In the genomic region with DNA sequence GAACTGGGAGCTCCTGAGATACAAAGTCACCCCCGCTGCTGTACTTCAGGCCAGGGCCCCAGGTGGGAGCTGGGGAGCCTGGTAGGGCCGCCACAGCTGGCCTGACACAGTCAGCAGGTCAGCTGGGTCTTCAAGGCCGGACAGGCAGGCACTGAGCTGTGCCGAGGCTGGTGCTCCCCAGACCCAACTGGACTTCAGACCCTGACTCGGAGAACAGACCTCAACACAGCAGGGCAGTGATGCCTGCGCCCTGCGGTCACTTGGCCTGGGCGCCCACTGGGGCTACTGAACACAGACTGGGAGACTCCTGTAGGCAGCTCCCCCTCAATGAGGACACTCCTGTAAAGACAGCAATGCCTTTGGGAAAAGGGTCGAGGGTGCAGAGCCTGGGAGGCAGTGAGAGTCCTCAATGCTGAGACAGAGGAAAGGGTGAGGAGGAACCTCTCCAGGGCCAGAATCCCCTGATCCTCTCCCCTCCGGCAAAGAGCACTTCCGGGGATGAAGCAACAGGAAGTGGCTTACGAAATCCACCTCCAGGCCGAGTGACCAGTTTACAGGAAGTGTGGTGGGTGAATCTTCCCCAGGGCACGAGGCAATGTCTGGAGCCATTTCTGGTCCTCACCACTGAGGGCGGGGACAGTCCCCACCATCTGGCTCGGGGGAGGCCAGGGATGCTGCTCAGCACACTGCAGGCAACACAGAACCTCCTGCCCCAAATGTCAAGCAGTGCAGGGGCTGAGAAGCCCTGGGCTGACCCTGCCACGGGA, we compare ENCODE assay signal across 1 cellular context.
TF ChIP-seq lines count a peak whose summit lies in the region.

No MANE protein-coding gene starts in this region.

TF ChIP-seq in K562, 482 proteins besides CTCF, POLR2A, EP300 and RAD21 (continued from another document and continues in another):
- TF ChIP-seq ZNF436 (CRISPR knock-in tag; IDR thresholded peaks at IDR 0.05) (no peak), TARDBP (IDR thresholded peaks at IDR 0.05) (no peak), COPS2 (conservative IDR thresholded peaks at IDR 0.05) (no peak), HMG20B (CRISPR knock-in tag; IDR thresholded peaks at IDR 0.05) (no peak), ZNF324 (CRISPR knock-in tag; IDR thresholded peaks at IDR 0.05) (no peak), THRAP3 (IDR thresholded peaks at IDR 0.05; ENCODE audit: borderline replicate concordance) (no peak), PTRF (tag; IDR thresholded peaks at IDR 0.05) (no peak), NFYB (IDR thresholded peaks at IDR 0.05; ENCODE audit: extremely low read depth, insufficient read length) (no peak), ZNF232 (CRISPR knock-in tag; IDR thresholded peaks at IDR 0.05) (no peak), CBFA2T3 (IDR thresholded peaks at IDR 0.05) (no peak), POLR3A (IDR thresholded peaks at IDR 0.05; ENCODE audit: borderline replicate concordance, extremely low read depth, insufficient read depth, insufficient read length) (no peak), MAFK (IDR thresholded peaks at IDR 0.05; ENCODE audit: low read length) (no peak), SLC30A9 (CRISPR knock-in tag; IDR thresholded peaks at IDR 0.05) (no peak), ARID1B (IDR thresholded peaks at IDR 0.05) (0 out of 2 replicates have a peak, but pooled peaks have one; percentile 33), ZNF699 (CRISPR knock-in tag; IDR thresholded peaks at IDR 0.05; ENCODE audit: insufficient replicate concordance) (no peak), TEAD2 (tag; IDR thresholded peaks at IDR 0.05) (no peak), RFX5 (IDR thresholded peaks at IDR 0.05; ENCODE audit: low read depth, low read length) (no peak), TRIM28 (IDR thresholded peaks at IDR 0.05) (no peak), MCM5 (IDR thresholded peaks at IDR 0.05; ENCODE audit: low read depth) (no peak), ZFP36 (IDR thresholded peaks at IDR 0.05; ENCODE audit: low read depth, low read length, partially characterized antibody) (no peak), ETV5 (CRISPR knock-in tag; IDR thresholded peaks at IDR 0.05; ENCODE audit: low read depth) (peak; percentile 86; the same call in 1 of the 2 replicates), SREBF1 (IDR thresholded peaks at IDR 0.05; ENCODE audit: borderline replicate concordance, low read depth, low read length) (no peak), ZNF347 (CRISPR knock-in tag; IDR thresholded peaks at IDR 0.05; ENCODE audit: low read depth) (no peak), ZC3H11A (IDR thresholded peaks at IDR 0.05; ENCODE audit: low read depth, low read length) (no peak)
- TF ChIP-seq, protein P1, sequence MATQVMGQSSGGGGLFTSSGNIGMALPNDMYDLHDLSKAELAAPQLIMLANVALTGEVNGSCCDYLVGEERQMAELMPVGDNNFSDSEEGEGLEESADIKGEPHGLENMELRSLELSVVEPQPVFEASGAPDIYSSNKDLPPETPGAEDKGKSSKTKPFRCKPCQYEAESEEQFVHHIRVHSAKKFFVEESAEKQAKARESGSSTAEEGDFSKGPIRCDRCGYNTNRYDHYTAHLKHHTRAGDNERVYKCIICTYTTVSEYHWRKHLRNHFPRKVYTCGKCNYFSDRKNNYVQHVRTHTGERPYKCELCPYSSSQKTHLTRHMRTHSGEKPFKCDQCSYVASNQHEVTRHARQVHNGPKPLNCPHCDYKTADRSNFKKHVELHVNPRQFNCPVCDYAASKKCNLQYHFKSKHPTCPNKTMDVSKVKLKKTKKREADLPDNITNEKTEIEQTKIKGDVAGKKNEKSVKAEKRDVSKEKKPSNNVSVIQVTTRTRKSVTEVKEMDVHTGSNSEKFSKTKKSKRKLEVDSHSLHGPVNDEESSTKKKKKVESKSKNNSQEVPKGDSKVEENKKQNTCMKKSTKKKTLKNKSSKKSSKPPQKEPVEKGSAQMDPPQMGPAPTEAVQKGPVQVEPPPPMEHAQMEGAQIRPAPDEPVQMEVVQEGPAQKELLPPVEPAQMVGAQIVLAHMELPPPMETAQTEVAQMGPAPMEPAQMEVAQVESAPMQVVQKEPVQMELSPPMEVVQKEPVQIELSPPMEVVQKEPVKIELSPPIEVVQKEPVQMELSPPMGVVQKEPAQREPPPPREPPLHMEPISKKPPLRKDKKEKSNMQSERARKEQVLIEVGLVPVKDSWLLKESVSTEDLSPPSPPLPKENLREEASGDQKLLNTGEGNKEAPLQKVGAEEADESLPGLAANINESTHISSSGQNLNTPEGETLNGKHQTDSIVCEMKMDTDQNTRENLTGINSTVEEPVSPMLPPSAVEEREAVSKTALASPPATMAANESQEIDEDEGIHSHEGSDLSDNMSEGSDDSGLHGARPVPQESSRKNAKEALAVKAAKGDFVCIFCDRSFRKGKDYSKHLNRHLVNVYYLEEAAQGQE (CRISPR knock-in tag; IDR thresholded peaks at IDR 0.05; ENCODE audit: low read depth) = no peak
- TF ChIP-seq, protein P2, sequence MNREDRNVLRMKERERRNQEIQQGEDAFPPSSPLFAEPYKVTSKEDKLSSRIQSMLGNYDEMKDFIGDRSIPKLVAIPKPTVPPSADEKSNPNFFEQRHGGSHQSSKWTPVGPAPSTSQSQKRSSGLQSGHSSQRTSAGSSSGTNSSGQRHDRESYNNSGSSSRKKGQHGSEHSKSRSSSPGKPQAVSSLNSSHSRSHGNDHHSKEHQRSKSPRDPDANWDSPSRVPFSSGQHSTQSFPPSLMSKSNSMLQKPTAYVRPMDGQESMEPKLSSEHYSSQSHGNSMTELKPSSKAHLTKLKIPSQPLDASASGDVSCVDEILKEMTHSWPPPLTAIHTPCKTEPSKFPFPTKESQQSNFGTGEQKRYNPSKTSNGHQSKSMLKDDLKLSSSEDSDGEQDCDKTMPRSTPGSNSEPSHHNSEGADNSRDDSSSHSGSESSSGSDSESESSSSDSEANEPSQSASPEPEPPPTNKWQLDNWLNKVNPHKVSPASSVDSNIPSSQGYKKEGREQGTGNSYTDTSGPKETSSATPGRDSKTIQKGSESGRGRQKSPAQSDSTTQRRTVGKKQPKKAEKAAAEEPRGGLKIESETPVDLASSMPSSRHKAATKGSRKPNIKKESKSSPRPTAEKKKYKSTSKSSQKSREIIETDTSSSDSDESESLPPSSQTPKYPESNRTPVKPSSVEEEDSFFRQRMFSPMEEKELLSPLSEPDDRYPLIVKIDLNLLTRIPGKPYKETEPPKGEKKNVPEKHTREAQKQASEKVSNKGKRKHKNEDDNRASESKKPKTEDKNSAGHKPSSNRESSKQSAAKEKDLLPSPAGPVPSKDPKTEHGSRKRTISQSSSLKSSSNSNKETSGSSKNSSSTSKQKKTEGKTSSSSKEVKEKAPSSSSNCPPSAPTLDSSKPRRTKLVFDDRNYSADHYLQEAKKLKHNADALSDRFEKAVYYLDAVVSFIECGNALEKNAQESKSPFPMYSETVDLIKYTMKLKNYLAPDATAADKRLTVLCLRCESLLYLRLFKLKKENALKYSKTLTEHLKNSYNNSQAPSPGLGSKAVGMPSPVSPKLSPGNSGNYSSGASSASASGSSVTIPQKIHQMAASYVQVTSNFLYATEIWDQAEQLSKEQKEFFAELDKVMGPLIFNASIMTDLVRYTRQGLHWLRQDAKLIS (CRISPR knock-in tag; IDR thresholded peaks at IDR 0.05) = no peak
- TF ChIP-seq, protein P3, sequence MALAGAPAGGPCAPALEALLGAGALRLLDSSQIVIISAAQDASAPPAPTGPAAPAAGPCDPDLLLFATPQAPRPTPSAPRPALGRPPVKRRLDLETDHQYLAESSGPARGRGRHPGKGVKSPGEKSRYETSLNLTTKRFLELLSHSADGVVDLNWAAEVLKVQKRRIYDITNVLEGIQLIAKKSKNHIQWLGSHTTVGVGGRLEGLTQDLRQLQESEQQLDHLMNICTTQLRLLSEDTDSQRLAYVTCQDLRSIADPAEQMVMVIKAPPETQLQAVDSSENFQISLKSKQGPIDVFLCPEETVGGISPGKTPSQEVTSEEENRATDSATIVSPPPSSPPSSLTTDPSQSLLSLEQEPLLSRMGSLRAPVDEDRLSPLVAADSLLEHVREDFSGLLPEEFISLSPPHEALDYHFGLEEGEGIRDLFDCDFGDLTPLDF (CRISPR knock-in tag; IDR thresholded peaks at IDR 0.05) = no peak
- TF ChIP-seq, protein P4, sequence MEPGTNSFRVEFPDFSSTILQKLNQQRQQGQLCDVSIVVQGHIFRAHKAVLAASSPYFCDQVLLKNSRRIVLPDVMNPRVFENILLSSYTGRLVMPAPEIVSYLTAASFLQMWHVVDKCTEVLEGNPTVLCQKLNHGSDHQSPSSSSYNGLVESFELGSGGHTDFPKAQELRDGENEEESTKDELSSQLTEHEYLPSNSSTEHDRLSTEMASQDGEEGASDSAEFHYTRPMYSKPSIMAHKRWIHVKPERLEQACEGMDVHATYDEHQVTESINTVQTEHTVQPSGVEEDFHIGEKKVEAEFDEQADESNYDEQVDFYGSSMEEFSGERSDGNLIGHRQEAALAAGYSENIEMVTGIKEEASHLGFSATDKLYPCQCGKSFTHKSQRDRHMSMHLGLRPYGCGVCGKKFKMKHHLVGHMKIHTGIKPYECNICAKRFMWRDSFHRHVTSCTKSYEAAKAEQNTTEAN (CRISPR knock-in tag; IDR thresholded peaks at IDR 0.05) = no peak
- TF ChIP-seq, protein P5, sequence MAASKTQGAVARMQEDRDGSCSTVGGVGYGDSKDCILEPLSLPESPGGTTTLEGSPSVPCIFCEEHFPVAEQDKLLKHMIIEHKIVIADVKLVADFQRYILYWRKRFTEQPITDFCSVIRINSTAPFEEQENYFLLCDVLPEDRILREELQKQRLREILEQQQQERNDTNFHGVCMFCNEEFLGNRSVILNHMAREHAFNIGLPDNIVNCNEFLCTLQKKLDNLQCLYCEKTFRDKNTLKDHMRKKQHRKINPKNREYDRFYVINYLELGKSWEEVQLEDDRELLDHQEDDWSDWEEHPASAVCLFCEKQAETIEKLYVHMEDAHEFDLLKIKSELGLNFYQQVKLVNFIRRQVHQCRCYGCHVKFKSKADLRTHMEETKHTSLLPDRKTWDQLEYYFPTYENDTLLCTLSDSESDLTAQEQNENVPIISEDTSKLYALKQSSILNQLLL (CRISPR knock-in tag; IDR thresholded peaks at IDR 0.05; ENCODE audit: borderline replicate concordance) = no peak
- TF ChIP-seq, protein P6, sequence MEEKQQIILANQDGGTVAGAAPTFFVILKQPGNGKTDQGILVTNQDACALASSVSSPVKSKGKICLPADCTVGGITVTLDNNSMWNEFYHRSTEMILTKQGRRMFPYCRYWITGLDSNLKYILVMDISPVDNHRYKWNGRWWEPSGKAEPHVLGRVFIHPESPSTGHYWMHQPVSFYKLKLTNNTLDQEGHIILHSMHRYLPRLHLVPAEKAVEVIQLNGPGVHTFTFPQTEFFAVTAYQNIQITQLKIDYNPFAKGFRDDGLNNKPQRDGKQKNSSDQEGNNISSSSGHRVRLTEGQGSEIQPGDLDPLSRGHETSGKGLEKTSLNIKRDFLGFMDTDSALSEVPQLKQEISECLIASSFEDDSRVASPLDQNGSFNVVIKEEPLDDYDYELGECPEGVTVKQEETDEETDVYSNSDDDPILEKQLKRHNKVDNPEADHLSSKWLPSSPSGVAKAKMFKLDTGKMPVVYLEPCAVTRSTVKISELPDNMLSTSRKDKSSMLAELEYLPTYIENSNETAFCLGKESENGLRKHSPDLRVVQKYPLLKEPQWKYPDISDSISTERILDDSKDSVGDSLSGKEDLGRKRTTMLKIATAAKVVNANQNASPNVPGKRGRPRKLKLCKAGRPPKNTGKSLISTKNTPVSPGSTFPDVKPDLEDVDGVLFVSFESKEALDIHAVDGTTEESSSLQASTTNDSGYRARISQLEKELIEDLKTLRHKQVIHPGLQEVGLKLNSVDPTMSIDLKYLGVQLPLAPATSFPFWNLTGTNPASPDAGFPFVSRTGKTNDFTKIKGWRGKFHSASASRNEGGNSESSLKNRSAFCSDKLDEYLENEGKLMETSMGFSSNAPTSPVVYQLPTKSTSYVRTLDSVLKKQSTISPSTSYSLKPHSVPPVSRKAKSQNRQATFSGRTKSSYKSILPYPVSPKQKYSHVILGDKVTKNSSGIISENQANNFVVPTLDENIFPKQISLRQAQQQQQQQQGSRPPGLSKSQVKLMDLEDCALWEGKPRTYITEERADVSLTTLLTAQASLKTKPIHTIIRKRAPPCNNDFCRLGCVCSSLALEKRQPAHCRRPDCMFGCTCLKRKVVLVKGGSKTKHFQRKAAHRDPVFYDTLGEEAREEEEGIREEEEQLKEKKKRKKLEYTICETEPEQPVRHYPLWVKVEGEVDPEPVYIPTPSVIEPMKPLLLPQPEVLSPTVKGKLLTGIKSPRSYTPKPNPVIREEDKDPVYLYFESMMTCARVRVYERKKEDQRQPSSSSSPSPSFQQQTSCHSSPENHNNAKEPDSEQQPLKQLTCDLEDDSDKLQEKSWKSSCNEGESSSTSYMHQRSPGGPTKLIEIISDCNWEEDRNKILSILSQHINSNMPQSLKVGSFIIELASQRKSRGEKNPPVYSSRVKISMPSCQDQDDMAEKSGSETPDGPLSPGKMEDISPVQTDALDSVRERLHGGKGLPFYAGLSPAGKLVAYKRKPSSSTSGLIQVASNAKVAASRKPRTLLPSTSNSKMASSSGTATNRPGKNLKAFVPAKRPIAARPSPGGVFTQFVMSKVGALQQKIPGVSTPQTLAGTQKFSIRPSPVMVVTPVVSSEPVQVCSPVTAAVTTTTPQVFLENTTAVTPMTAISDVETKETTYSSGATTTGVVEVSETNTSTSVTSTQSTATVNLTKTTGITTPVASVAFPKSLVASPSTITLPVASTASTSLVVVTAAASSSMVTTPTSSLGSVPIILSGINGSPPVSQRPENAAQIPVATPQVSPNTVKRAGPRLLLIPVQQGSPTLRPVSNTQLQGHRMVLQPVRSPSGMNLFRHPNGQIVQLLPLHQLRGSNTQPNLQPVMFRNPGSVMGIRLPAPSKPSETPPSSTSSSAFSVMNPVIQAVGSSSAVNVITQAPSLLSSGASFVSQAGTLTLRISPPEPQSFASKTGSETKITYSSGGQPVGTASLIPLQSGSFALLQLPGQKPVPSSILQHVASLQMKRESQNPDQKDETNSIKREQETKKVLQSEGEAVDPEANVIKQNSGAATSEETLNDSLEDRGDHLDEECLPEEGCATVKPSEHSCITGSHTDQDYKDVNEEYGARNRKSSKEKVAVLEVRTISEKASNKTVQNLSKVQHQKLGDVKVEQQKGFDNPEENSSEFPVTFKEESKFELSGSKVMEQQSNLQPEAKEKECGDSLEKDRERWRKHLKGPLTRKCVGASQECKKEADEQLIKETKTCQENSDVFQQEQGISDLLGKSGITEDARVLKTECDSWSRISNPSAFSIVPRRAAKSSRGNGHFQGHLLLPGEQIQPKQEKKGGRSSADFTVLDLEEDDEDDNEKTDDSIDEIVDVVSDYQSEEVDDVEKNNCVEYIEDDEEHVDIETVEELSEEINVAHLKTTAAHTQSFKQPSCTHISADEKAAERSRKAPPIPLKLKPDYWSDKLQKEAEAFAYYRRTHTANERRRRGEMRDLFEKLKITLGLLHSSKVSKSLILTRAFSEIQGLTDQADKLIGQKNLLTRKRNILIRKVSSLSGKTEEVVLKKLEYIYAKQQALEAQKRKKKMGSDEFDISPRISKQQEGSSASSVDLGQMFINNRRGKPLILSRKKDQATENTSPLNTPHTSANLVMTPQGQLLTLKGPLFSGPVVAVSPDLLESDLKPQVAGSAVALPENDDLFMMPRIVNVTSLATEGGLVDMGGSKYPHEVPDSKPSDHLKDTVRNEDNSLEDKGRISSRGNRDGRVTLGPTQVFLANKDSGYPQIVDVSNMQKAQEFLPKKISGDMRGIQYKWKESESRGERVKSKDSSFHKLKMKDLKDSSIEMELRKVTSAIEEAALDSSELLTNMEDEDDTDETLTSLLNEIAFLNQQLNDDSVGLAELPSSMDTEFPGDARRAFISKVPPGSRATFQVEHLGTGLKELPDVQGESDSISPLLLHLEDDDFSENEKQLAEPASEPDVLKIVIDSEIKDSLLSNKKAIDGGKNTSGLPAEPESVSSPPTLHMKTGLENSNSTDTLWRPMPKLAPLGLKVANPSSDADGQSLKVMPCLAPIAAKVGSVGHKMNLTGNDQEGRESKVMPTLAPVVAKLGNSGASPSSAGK (IDR thresholded peaks at IDR 0.05) = no peak; the same call in 1 of the 2 replicates
- TF ChIP-seq, protein P7, sequence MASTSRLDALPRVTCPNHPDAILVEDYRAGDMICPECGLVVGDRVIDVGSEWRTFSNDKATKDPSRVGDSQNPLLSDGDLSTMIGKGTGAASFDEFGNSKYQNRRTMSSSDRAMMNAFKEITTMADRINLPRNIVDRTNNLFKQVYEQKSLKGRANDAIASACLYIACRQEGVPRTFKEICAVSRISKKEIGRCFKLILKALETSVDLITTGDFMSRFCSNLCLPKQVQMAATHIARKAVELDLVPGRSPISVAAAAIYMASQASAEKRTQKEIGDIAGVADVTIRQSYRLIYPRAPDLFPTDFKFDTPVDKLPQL (IDR thresholded peaks at IDR 0.05; ENCODE audit: extremely low read depth, insufficient read length) = no peak
